ENCODE assay signal across 18 cellular contexts in the genomic region with DNA sequence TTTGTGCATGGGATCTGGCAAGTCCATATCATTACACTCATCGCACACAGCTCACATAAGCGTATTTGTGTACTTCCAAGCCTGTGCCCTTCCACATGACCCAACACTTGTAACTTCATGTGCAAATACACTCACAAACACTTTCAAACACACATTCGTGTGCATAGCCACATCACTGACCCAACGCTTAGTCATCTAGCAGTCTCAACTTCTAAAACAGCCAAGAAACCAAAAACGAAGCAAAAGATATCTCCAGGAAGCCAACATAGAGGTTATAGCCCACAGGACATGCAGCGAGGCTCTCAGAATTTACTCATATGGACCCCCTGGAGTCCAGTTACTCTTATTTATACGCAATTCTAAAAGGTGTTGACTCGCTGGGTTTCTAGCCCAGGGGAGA. TPM values are rescaled to one million over a fixed set of nuclear protein-coding genes. Genes with fewer than 3 reads are reported as not detected.
DNase-seq lines count a peak whose midpoint lies in the region; TF ChIP-seq lines count a peak whose summit lies in the region.
"Had no signal": no experiment of that assay in that cellular context is flagged by ENCODE, and none has a peak within 500 bp of the region (broad histone marks: within the 10 kb centered on the region; RNA-seq: fewer than 3 reads in every experiment).

No MANE protein-coding gene starts in this region.

- H2AK5ac ChIP-seq in mesendoderm (ENCODE audit: low read length) = no peak overlapping the region

- no peak overlapping the region for H3K9ac ChIP-seq in mesendoderm (ENCODE audit: low read length)

- H3K36me3 ChIP-seq in brain microvascular endothelial cell (replicated peaks) (no peaks in the 10 kb centered on the region), mesendoderm (ENCODE audit: control insufficient read depth, insufficient read depth, low read length) (no peaks in the 10 kb centered on the region)
- H3K36me3 ChIP-seq in CD8-positive, alpha-beta memory T cell (ENCODE audit: insufficient read depth, low read length) = no peaks in the 10 kb centered on the region

- no peak overlapping the region for H2BK15ac ChIP-seq in mesendoderm (replicated peaks; ENCODE audit: low read depth)

- H3K4me3 Mint-ChIP-seq in CD8-positive, alpha-beta memory T cell = no peak overlapping the region
- H3K4me3 Mint-ChIP-seq: GM23338 had no signal

- no peaks in the 10 kb centered on the region for H3K4me1 ChIP-seq in mesendoderm (ENCODE audit: control insufficient read depth, low read depth, low read length)
- H3K4me1 ChIP-seq in CD8-positive, alpha-beta memory T cell (ENCODE audit: insufficient read depth, low read length) = no peaks in the 10 kb centered on the region

- no peak overlapping the region for H3K23ac ChIP-seq in mesendoderm (ENCODE audit: low read length)

- CTCF ChIA-PET in CD8-positive, alpha-beta memory T cell (lab: Charles Lee) = no interaction called here

- H2BK120ac ChIP-seq in mesendoderm (ENCODE audit: low read depth, low read length) = no peak overlapping the region

- H3K27me3 ChIP-seq in brain microvascular endothelial cell (replicated peaks) (no peaks in the 10 kb centered on the region), mesendoderm (ENCODE audit: insufficient read depth, low read length, poor library complexity) (no peaks in the 10 kb centered on the region)
- H3K27me3 ChIP-seq in CD8-positive, alpha-beta memory T cell (ENCODE audit: insufficient read depth, low read length, poor library complexity, severe bottlenecking) = no peaks in the 10 kb centered on the region

- no peaks in the 10 kb centered on the region for H3K36me3 Mint-ChIP-seq in CD8-positive, alpha-beta memory T cell

- no peak overlapping the region for H3K27ac Mint-ChIP-seq in CD8-positive, alpha-beta memory T cell
- H3K27ac Mint-ChIP-seq: GM23338 had no signal

- no peak overlapping the region for H3K18ac ChIP-seq in mesendoderm (ENCODE audit: low read length)

- H3K4ac ChIP-seq in mesendoderm (ENCODE audit: low read depth, low read length) = no peak overlapping the region

- no peak overlapping the region for H4K8ac ChIP-seq in mesendoderm (ENCODE audit: low read depth, low read length)

- no CpG with 5 or more reads among the region's 8 CpGs for WGBS in mesendoderm (ENCODE audit: extremely low coverage, insufficient coverage, low lambda C conversion rate)

- no peaks in the 10 kb centered on the region for H3K9me3 Mint-ChIP-seq in CD8-positive, alpha-beta memory T cell
- H3K9me3 Mint-ChIP-seq: GM23338 had no signal

- in situ Hi-C loops in brain microvascular endothelial cell (cut with HindIII; ENCODE audit: low pct_ligation_motif_present, low sequenced_read_pairs) = no loop called here

- H3K27me3 Mint-ChIP-seq in CD8-positive, alpha-beta memory T cell = peaks cover 4 to 5% of the 10 kb centered on the region in 2 donors

- H3K27ac ChIP-seq in brain microvascular endothelial cell (no peak overlapping the region), mesendoderm (ENCODE audit: low read depth, low read length) (no peak overlapping the region)
- no peak overlapping the region for H3K27ac ChIP-seq in CD8-positive, alpha-beta memory T cell (ENCODE audit: low read depth, low read length)

- POLR2A ChIA-PET in CD8-positive, alpha-beta memory T cell (lab: Charles Lee) = no interaction called here

- H3K4me3 ChIP-seq in brain microvascular endothelial cell (ENCODE audit: low read depth, low read length) (no peak overlapping the region), mesendoderm (ENCODE audit: low read length) (no peak overlapping the region)
- H3K4me3 ChIP-seq in CD8-positive, alpha-beta memory T cell (ENCODE audit: low read length) = no peak overlapping the region
- H3K4me3 ChIP-seq: GM23338 had no signal

- H3K4me1 Mint-ChIP-seq in CD8-positive, alpha-beta memory T cell = no peaks in the 10 kb centered on the region

- H4K5ac ChIP-seq in mesendoderm (ENCODE audit: low read length) = no peak overlapping the region

- H3K4me2 ChIP-seq in mesendoderm (ENCODE audit: low read length) = no peak overlapping the region
- H3K4me2 ChIP-seq: GM23338 had no signal

- H3K79me2 ChIP-seq in mesendoderm (ENCODE audit: control insufficient read depth, insufficient read depth, low read length) = no peaks in the 10 kb centered on the region

- H2BK5ac ChIP-seq in mesendoderm (ENCODE audit: low read length) = no peak overlapping the region

- H3K56ac ChIP-seq in mesendoderm (ENCODE audit: low read length) = peak overlapping the region; percentile 39

- no peaks in the 10 kb centered on the region for H3K79me1 ChIP-seq in mesendoderm (ENCODE audit: low read length)

- H3K9me3 ChIP-seq in CD8-positive, alpha-beta memory T cell (ENCODE audit: low read length) = no peaks in the 10 kb centered on the region

- DNase-seq in Daoy (ENCODE audit: low read depth) (peak; percentile 41), M059J (ENCODE audit: low read depth) (peak; percentile 27), brain microvascular endothelial cell (peak; percentile 3), mesendoderm (no peak), EL (no peak), NCI-H82 treated with DMSO at 0.1 percent for 48 hours (lab: John Stamatoyannopoulos, UW; ENCODE audit: unreplicated experiment) (no peak)
- DNase-seq in CD8-positive, alpha-beta memory T cell = no peak
- DNase-seq: C1 segment of cervical spinal cord, KG1, NCI-H1048, NCI-H146, NCI-H2081, NCI-H510A, NCI-H774 had no signal

- no peak for TF ChIP-seq CTCF in brain microvascular endothelial cell (IDR thresholded peaks at IDR 0.05; ENCODE audit: low read depth, low read length, missing control alignments)

RNA-seq across cellular contexts. Expression of a gene that starts 10.9 kb away (rescaled TPM):
- not detected in 2 replicates for total RNA-seq in Daoy (2014; rRNA removed; shearing (Covaris generic))
- 0.84 and 2.2 TPM in 2 replicates for total RNA-seq in M059J (2014; rRNA removed; shearing (Covaris generic))
- polyA plus RNA-seq in mesendoderm (2013, experiment 1 of 2) = 2.3 TPM
- 2.9 TPM for polyA plus RNA-seq in mesendoderm (2013, experiment 2 of 2)
- total RNA-seq in CD8-positive, alpha-beta memory T cell = not detected
- not detected for polyA plus RNA-seq in CD8-positive, alpha-beta memory T cell
- total RNA-seq: A673, SK-MEL-5 had no signal

RNA-seq across cellular contexts. Expression of a gene that starts 28.4 kb away (rescaled TPM):
- 0.86 TPM in 1 of 2 replicates, not detected in the other for total RNA-seq in Daoy (2014; rRNA removed; shearing (Covaris generic))
- total RNA-seq in M059J (2014; rRNA removed; shearing (Covaris generic)) = 38.0 and 40.2 TPM in 2 replicates
- polyA plus RNA-seq in mesendoderm (2013, experiment 1 of 2) = 0.13 TPM
- not detected for polyA plus RNA-seq in mesendoderm (2013, experiment 2 of 2)
- total RNA-seq in CD8-positive, alpha-beta memory T cell = not detected
- not detected for polyA plus RNA-seq in CD8-positive, alpha-beta memory T cell
- total RNA-seq: A673, GM23338, MCF 10A, SK-MEL-5 had no signal
- polyA plus RNA-seq: GM23338 had no signal

RNA-seq across cellular contexts. Expression of a gene that starts 58.5 kb away (rescaled TPM):
- total RNA-seq in Daoy (2014; rRNA removed; shearing (Covaris generic)) = not detected in 2 replicates
- total RNA-seq in M059J (2014; rRNA removed; shearing (Covaris generic)) = 0.25 and 2.2 TPM in 2 replicates
- not detected for polyA plus RNA-seq in mesendoderm (2013, experiment 1 of 2)
- polyA plus RNA-seq in mesendoderm (2013, experiment 2 of 2) = not detected
- total RNA-seq in CD8-positive, alpha-beta memory T cell = not detected
- polyA plus RNA-seq in CD8-positive, alpha-beta memory T cell = not detected
- total RNA-seq: A673, GM23338, MCF 10A, SK-MEL-5 had no signal
- polyA plus RNA-seq: GM23338 had no signal

Comparison
In these comparisons a context has a peak if more than half of its experiments do, and no peak if none do; other contexts are left out.
1. DNase-seq: peak in Daoy (single experiment), M059J (single experiment) and brain microvascular endothelial cell (single experiment); none in mesendoderm (single experiment), EL (single experiment), CD8-positive, alpha-beta memory T cell (0 of 5) and NCI-H82 treated with DMSO at 0.1 percent for 48 hours (single experiment).
2. RNA of a gene that starts 28.4 kb away (total RNA-seq): 38.0 to 40.2 TPM in M059J; 0.86 TPM in Daoy and not detected in CD8-positive, alpha-beta memory T cell; every median in the first group is over 10 times any median in the second.